ENCODE assay signal across 16 cellular contexts in genomic region chr12:45721954-45722353, GRCh38.
"Had no signal": no experiment of that assay in that cellular context is flagged by ENCODE, and none has a peak within 500 bp of the region (broad histone marks: within the 10 kb centered on the region; RNA-seq: fewer than 3 reads in every experiment).

No MANE protein-coding gene starts in this region.

- ATAC-seq: activated naive CD4-positive, alpha-beta T cell treated with anti-CD3 and anti-CD28 coated beads, Interleukin-2, amount 50 U/mL, for 72 hours; foreskin keratinocyte; left ventricle myocardium superior; sciatic nerve had no signal

- H3K4me3 ChIP-seq: neural progenitor cell, stomach, thoracic aorta had no signal

- H3K36me3 ChIP-seq: brain microvascular endothelial cell, stomach, thoracic aorta had no signal

- H3K27me3 ChIP-seq: brain microvascular endothelial cell, foreskin keratinocyte, neural progenitor cell, stomach had no signal

- H3K9ac ChIP-seq: neural progenitor cell had no signal

- H3K9me3 ChIP-seq: stomach, thoracic aorta had no signal

- DNase-seq: activated CD4-positive, alpha-beta T cell treated with anti-CD3 and anti-CD28 coated beads for 1 hour; activated CD4-positive, alpha-beta T cell treated with anti-CD3 and anti-CD28 coated beads, Interleukin-2, amount 50 U/mL, for 4 hours; activated effector memory CD4-positive, alpha-beta T cell treated with Interleukin-2 at 50 U/mL for 16 hours; activated T-cell treated with anti-CD3 and anti-CD28 coated beads, Interleukin-2, amount 50 U/mL, for 24 hours; brain microvascular endothelial cell; cortex of kidney; effector CD4-positive, alpha-beta T cell; foreskin keratinocyte; kidney glomerular epithelial cell; left ventricle myocardium superior; mesendoderm; stomach had no signal

- H2AFZ ChIP-seq: neural progenitor cell had no signal

- H3K27ac ChIP-seq: brain microvascular endothelial cell, foreskin keratinocyte, neural progenitor cell, stomach, thoracic aorta had no signal
